In the genomic region with DNA sequence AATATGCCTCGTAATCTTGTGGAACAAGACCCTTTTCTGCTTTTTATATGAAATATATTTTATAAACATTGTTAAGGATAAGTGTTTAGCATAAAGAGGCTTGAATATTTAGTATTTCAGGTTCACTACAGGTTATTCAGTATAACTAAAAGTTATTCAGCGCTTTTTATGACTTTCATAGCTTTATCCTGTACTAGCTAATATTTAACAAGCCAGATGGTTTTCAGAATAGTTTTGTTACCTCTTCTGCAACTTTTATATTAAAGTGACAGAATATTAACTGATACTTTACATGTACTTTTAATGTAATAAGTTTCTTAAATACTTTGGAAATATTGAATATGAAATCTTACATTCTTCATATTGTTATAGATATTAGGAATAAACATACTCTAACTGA, we compare ENCODE assay signal across 22 cellular contexts.
DNase-seq lines count a peak whose midpoint lies in the region; ATAC-seq, FAIRE-seq and TF ChIP-seq lines count a peak whose summit lies in the region.
"Had no signal": no experiment of that assay in that cellular context is flagged by ENCODE, and none has a peak within 500 bp of the region (broad histone marks: within the 10 kb centered on the region; RNA-seq: fewer than 3 reads in every experiment).

No MANE protein-coding gene starts in this region.

- FAIRE-seq in pancreas (lab: Jason Lieb, UNC): peak; percentile 66
- FAIRE-seq: D721Med, HTR-8/SVneo had no signal

- peaks cover 17% of the 10 kb centered on the region; the same call in 1 of the 2 replicates for H3K36me3 ChIP-seq in Loucy (ENCODE audit: insufficient read depth, low read length)
- H3K36me3 ChIP-seq in esophagus squamous epithelium: peaks cover 0 to 24% (median 0%) of the 10 kb centered on the region in 3 donors
- peaks cover 0 to 3% (median 0%) of the 10 kb centered on the region in 3 donors for H3K36me3 ChIP-seq in pancreas
- H3K36me3 ChIP-seq: HAP-1 had no signal

- no peaks in the 10 kb centered on the region for H3K9me3 ChIP-seq in Loucy (ENCODE audit: insufficient read depth, low read depth, low read length)
- H3K9me3 ChIP-seq in esophagus squamous epithelium: no peaks in the 10 kb centered on the region
- no peaks in the 10 kb centered on the region for H3K9me3 ChIP-seq in pancreas
- H3K9me3 ChIP-seq: HAP-1, SJCRH30 had no signal

- no peaks in the 10 kb centered on the region for H3K27me3 ChIP-seq in Loucy (ENCODE audit: insufficient read depth, low read length, poor library complexity, severe bottlenecking)
- no peaks in the 10 kb centered on the region for H3K27me3 ChIP-seq in esophagus squamous epithelium
- no peaks in the 10 kb centered on the region for H3K27me3 ChIP-seq in pancreas
- H3K27me3 ChIP-seq: SJCRH30 had no signal

- H3K4me2 ChIP-seq in Loucy (ENCODE audit: low read depth, low read length, poor library complexity, severe bottlenecking): peak overlapping the region; percentile 69

- H3K4me1 ChIP-seq in Loucy (ENCODE audit: insufficient read depth, low read length, poor library complexity, severe bottlenecking) (peaks cover 33% of the 10 kb centered on the region), esophagus squamous epithelium (peaks cover 0 to 69% (median 0%) of the 10 kb centered on the region in 3 donors), pancreas (peaks cover 32 to 53% (median 36%) of the 10 kb centered on the region in 3 donors)
- H3K4me1 ChIP-seq: SJCRH30 had no signal

- intact Hi-C loops in esophagus squamous epithelium (cut with DNase I): no loop called here
- intact Hi-C loops in pancreas (cut with DNase I): no loop called here

- H3K9ac ChIP-seq in Loucy (ENCODE audit: low read depth, low read length, poor library complexity, severe bottlenecking): peak overlapping the region; percentile 48

- peak; percentile 47 to 62 (median 50) for ATAC-seq in pancreas
- ATAC-seq in HG02870 (IDR thresholded peaks at IDR 0.05; ENCODE audit: unreplicated experiment): no peak
- no peak for ATAC-seq in GM21515 (IDR thresholded peaks at IDR 0.05; ENCODE audit: unreplicated experiment)
- no peak for ATAC-seq in HG02981 (IDR thresholded peaks at IDR 0.05; ENCODE audit: unreplicated experiment)
- ATAC-seq: Panc1 had no signal

- no peaks in the 10 kb centered on the region for H3K79me2 ChIP-seq in Loucy (ENCODE audit: insufficient read depth, low read length)

- no peak for TF ChIP-seq CTCF in 22Rv1 (IDR thresholded peaks at IDR 0.05)
- no peak for TF ChIP-seq CTCF in Loucy (conservative IDR thresholded peaks at IDR 0.05; ENCODE audit: low read length)
- no peak for TF ChIP-seq CTCF in esophagus squamous epithelium (IDR thresholded peaks at IDR 0.05)
- TF ChIP-seq CTCF in pancreas (IDR thresholded peaks at IDR 0.05): no peak

- 0 out of 2 replicates have a peak, but pooled peaks cover 4% of the 10 kb centered on the region for H3F3A ChIP-seq in Loucy (ENCODE audit: low read depth)

- DNase-seq in esophagus squamous epithelium (lab: John Stamatoyannopoulos, UW): no peak
- no peak for DNase-seq in pancreas
- no peak for DNase-seq in GDM1 (lab: John Stamatoyannopoulos, UW)
- DNase-seq: CD8-positive, alpha-beta memory T cell; DMS79; IMR-90; Karpas-422; NCI-H1105; NCI-H2081; NCI-H2171 treated with DMSO at 0.1 percent for 48 hours; NCI-H446; NCI-H69; SJCRH30 had no signal

- no peak overlapping the region for H2AFZ ChIP-seq in Loucy (ENCODE audit: low read length)

- H3K27ac ChIP-seq in 22Rv1: peak overlapping the region; percentile 99
- H3K27ac ChIP-seq in esophagus squamous epithelium: peak overlapping the region in 3 of 4 donors; percentile 25 to 84 (median 78)
- H3K27ac ChIP-seq in pancreas: peak overlapping the region in 2 of 4 donors; percentile 9 to 54
- H3K27ac ChIP-seq: SJCRH30 had no signal

- H4K20me1 ChIP-seq in Loucy (ENCODE audit: insufficient read depth, low read length, poor library complexity, severe bottlenecking): peaks cover 3% of the 10 kb centered on the region

- H3K4me3 ChIP-seq in Loucy (ENCODE audit: low read length, poor library complexity, severe bottlenecking): peak overlapping the region; percentile 46
- peak overlapping the region in 2 of 4 donors; percentile 15 to 18 for H3K4me3 ChIP-seq in esophagus squamous epithelium
- H3K4me3 ChIP-seq in pancreas: peak overlapping the region in 1 of 4 donors; percentile 10
- H3K4me3 ChIP-seq: HAP-1, SJCRH30 had no signal

- no peak for TF ChIP-seq POLR2A in esophagus squamous epithelium (IDR thresholded peaks at IDR 0.05)

- WGBS in esophagus squamous epithelium, 2 donors: 82 to 94% methylated on average over 2 of the region's 2 CpGs
- 25 to 31% methylated on average over 2 of the region's 2 CpGs for WGBS in pancreas, 2 donors

- no peaks in the 10 kb centered on the region for H3K9me2 ChIP-seq in Loucy (replicated peaks; ENCODE audit: low read depth, low read length)

Comparison
In these comparisons a context has a peak if more than half of its experiments do, and no peak if none do; other contexts are left out.
1. ATAC-seq: peak in pancreas (4 of 4); none in HG02870 (single experiment), GM21515 (single experiment) and HG02981 (single experiment).